ENCODE assay signal across 14 cellular contexts in genomic region chr11:128719556-128719824, GRCh38. TPM values are rescaled to one million over a fixed set of nuclear protein-coding genes. Genes with fewer than 3 reads are reported as not detected.
DNase-seq lines count a peak whose midpoint lies in the region; ATAC-seq and TF ChIP-seq lines count a peak whose summit lies in the region.
"Had no signal": no experiment of that assay in that cellular context is flagged by ENCODE, and none has a peak within 500 bp of the region (broad histone marks: within the 10 kb centered on the region; RNA-seq: fewer than 3 reads in every experiment).

No MANE protein-coding gene starts in this region.

- intact Hi-C loops in dendritic cell treated with granulocyte-macrophage colony-stimulating factor and Interleukin-4, amounts not matched to agents 40 ng/mL and 50 ng/mL, for 4 days (cut with micrococcal nuclease): loop anchor here (2.0 kb wide), 1 partner anchor 15 kb away; no protein-coding TSS in a partner anchor
- intact Hi-C loops in gastrocnemius medialis (cut with DNase I; ENCODE audit: low total_unique reads): no loop called here

- no peaks in the 10 kb centered on the region for H3K27me3 Mint-ChIP-seq in dendritic cell treated with granulocyte-macrophage colony-stimulating factor and Interleukin-4, amounts not matched to agents 40 ng/mL and 50 ng/mL, for 4 days

- DNase-seq in gastrocnemius medialis (no peak), mucosa of gallbladder (ENCODE audit: low spot score) (no peak), GDM1 (lab: John Stamatoyannopoulos, UW) (no peak)
- DNase-seq: DMS153; H7; hippocampal formation; MG63; NCI-H526 treated with DMSO at 0.1 percent for 48 hours; stimulated activated CD4-positive, alpha-beta T cell treated with anti-CD3 and anti-CD28 coated beads, Interleukin-4, amount 100 ng/mL, for 4 hours had no signal

- H3K4me1 ChIP-seq in DOHH2 (ENCODE audit: control insufficient read depth, low read length): peaks cover 97% of the 10 kb centered on the region
- H3K4me1 ChIP-seq in gastrocnemius medialis: peaks cover 9 to 30% of the 10 kb centered on the region in 2 donors

- H3K9me2 ChIP-seq in DOHH2 (replicated peaks; ENCODE audit: control insufficient read depth, low read length): no peaks in the 10 kb centered on the region

- H3K4me2 ChIP-seq in DOHH2 (ENCODE audit: low read length): peak overlapping the region; percentile 94

- ATAC-seq in gastrocnemius medialis (no peak), GM19395 (IDR thresholded peaks at IDR 0.05; ENCODE audit: unreplicated experiment) (no peak), GM18873 (IDR thresholded peaks at IDR 0.05; ENCODE audit: low FRiP score, unreplicated experiment) (no peak)

- H3K79me2 ChIP-seq in DOHH2 (ENCODE audit: control insufficient read depth, low read length): peaks cover 99% of the 10 kb centered on the region

- H3K4me1 Mint-ChIP-seq in dendritic cell treated with granulocyte-macrophage colony-stimulating factor and Interleukin-4, amounts not matched to agents 40 ng/mL and 50 ng/mL, for 4 days (ENCODE audit: low read depth): peaks cover 97% of the 10 kb centered on the region

- peak overlapping the region; percentile 97 for H3K27ac Mint-ChIP-seq in dendritic cell treated with granulocyte-macrophage colony-stimulating factor and Interleukin-4, amounts not matched to agents 40 ng/mL and 50 ng/mL, for 4 days

- peaks cover 27% of the 10 kb centered on the region for H3F3A ChIP-seq in DOHH2 (ENCODE audit: control insufficient read depth, insufficient read depth)

- peak overlapping the region; percentile 49 for H3K4me3 Mint-ChIP-seq in dendritic cell treated with granulocyte-macrophage colony-stimulating factor and Interleukin-4, amounts not matched to agents 40 ng/mL and 50 ng/mL, for 4 days

- H3K9me3 ChIP-seq in DOHH2 (ENCODE audit: control insufficient read depth, insufficient read depth, low read length) (no peaks in the 10 kb centered on the region), KOPT-K1 (ENCODE audit: insufficient read depth, low read length, poor library complexity, severe bottlenecking) (no peaks in the 10 kb centered on the region), gastrocnemius medialis (no peaks in the 10 kb centered on the region)
- H3K9me3 ChIP-seq: MG63 had no signal

- in situ Hi-C loops in gastrocnemius medialis (cut with MboI; ENCODE audit: low sequenced_read_pairs in 4 of 4): no loop called here

- no peaks in the 10 kb centered on the region for H3K9me3 Mint-ChIP-seq in dendritic cell treated with granulocyte-macrophage colony-stimulating factor and Interleukin-4, amounts not matched to agents 40 ng/mL and 50 ng/mL, for 4 days

- TF ChIP-seq POLR2A in gastrocnemius medialis (IDR thresholded peaks at IDR 0.05): no peak

- peaks cover 74% of the 10 kb centered on the region for H3K36me3 Mint-ChIP-seq in dendritic cell treated with granulocyte-macrophage colony-stimulating factor and Interleukin-4, amounts not matched to agents 40 ng/mL and 50 ng/mL, for 4 days (ENCODE audit: low read depth)

- H3K36me3 ChIP-seq in DOHH2 (ENCODE audit: control insufficient read depth, low read length) (peaks cover 35% of the 10 kb centered on the region), KOPT-K1 (ENCODE audit: insufficient read depth, low read length) (no peaks in the 10 kb centered on the region; the same call in 1 of the 2 replicates), gastrocnemius medialis (no peaks in the 10 kb centered on the region)
- H3K36me3 ChIP-seq: MG63 had no signal

- H4K20me1 ChIP-seq in DOHH2 (ENCODE audit: control insufficient read depth, insufficient read depth, low read depth, low read length): peaks cover 6% of the 10 kb centered on the region; the same call in 1 of the 2 replicates

- H3K27ac ChIP-seq in DOHH2 (ENCODE audit: low read depth, low read length) (peak overlapping the region; percentile 95), KOPT-K1 (ENCODE audit: low read depth, low read length, poor library complexity, severe bottlenecking) (peak overlapping the region; percentile 92), gastrocnemius medialis (peak overlapping the region in 3 of 4 donors; percentile 57 to 75 (median 73))

- no peaks in the 10 kb centered on the region for H3K27me3 ChIP-seq in DOHH2 (ENCODE audit: control insufficient read depth, low read length)
- no peaks in the 10 kb centered on the region for H3K27me3 ChIP-seq in gastrocnemius medialis
- H3K27me3 ChIP-seq: MG63 had no signal

- TF ChIP-seq CTCF in DOHH2 (IDR thresholded peaks at IDR 0.05; ENCODE audit: low read depth, low read length, poor library complexity, severe bottlenecking) (no peak), gastrocnemius medialis (IDR thresholded peaks at IDR 0.05 in 4 of 5, conservative IDR thresholded peaks at IDR 0.05 in 1 of 5) (no peak)

- H3K4me3 ChIP-seq in DOHH2 (ENCODE audit: low read length): peak overlapping the region; percentile 76
- H3K4me3 ChIP-seq in gastrocnemius medialis: no peak overlapping the region
- H3K4me3 ChIP-seq: MG63 had no signal

RNA-seq across cellular contexts. Expression of gene FLI1, which starts 25.6 kb away (rescaled TPM):
- 10 to 100 TPM in 2 of 4 donors, 1 to 10 TPM in 2; 8.4 to 16.5 (median 10.1) TPM for total RNA-seq in gastrocnemius medialis
- 20.7 TPM for total RNA-seq in mucosa of gallbladder
